Comparison of ENCODE assay signal across 7 cellular contexts in the genomic region with DNA sequence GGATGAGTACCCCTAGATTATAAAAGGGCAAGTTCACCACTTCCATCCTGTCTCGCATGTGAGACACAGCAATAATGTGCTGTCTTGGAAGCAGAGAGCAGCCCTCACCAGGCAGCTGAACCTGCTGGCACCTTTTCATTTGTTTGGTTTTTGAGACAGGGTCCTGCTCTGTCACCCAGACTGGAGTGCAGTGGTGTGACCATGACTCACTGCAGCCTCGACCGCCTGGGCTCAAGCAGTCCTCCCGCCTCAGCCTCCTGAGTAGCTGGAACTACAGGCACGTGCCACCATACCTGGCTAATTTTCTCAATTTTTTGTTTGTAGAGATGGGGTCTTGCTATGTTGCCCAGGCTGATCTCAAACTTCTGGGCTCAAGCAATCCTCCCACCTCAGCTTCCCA. TPM values are rescaled to one million over a fixed set of nuclear protein-coding genes. Genes with fewer than 3 reads are reported as not detected.
A peak's percentile ranks its signal among the peaks of the same experiment; 100 is the strongest.
DNase-seq lines count a peak whose midpoint lies in the region; ATAC-seq, FAIRE-seq and TF ChIP-seq lines count a peak whose summit lies in the region.
"Not testable (repeated sequence)": the region's sequence is repeated elsewhere in the genome, so short reads cannot be mapped to it uniquely, and the experiment has no call there.

No MANE protein-coding gene starts in this region.

- H2AFZ ChIP-seq in PC-3 (ENCODE audit: low read length); astrocyte (ENCODE audit: low read depth, low read length): not testable (repeated sequence)

- H4K20me1 ChIP-seq in PC-3 (ENCODE audit: low read length); astrocyte (ENCODE audit: insufficient read depth, low read length): not testable (repeated sequence)

- not testable (repeated sequence) for H3K27me3 Mint-ChIP-seq in Calu3 (ENCODE audit: unreplicated experiment); astrocyte (ENCODE audit: low read depth, unreplicated experiment)

- H3K36me3 ChIP-seq in PC-3 (ENCODE audit: low read depth, low read length) (peaks cover 18% of the 10 kb centered on the region), left ventricle myocardium inferior (peaks cover 95% of the 10 kb centered on the region), lung (ENCODE audit: control insufficient read depth in 2 of 2, insufficient read depth in 2 of 2, low read length in 2 of 2) (peaks cover 9 to 23% of the 10 kb centered on the region in 2 donors)
- H3K36me3 ChIP-seq in astrocyte (ENCODE audit: insufficient read depth, low read length); skeletal muscle satellite cell (ENCODE audit: insufficient read depth, low read length): not testable (repeated sequence)

- peaks cover 20% of the 10 kb centered on the region for H3K4me1 Mint-ChIP-seq in Calu3 (ENCODE audit: low read depth, unreplicated experiment)
- not testable (repeated sequence) for H3K4me1 Mint-ChIP-seq in astrocyte (ENCODE audit: low read depth, unreplicated experiment)

- not testable (repeated sequence) for H3K4me2 ChIP-seq in PC-3 (ENCODE audit: low read length)
- H3K4me2 ChIP-seq in astrocyte (ENCODE audit: low read length) (peak overlapping the region; percentile 59), skeletal muscle satellite cell (ENCODE audit: low read length) (peak overlapping the region; percentile 52)

- POLR2A ChIA-PET in PC-3 (lab: Charles Lee; ENCODE audit: unreplicated experiment) = not testable (repeated sequence)

- H3F3A ChIP-seq in PC-3 (ENCODE audit: low read length, unreplicated experiment) = not testable (repeated sequence)

- H3K27ac Mint-ChIP-seq in Calu3 (ENCODE audit: unreplicated experiment) (peak overlapping the region; percentile 72), astrocyte (ENCODE audit: unreplicated experiment) (peak overlapping the region; percentile 53)

- WGBS in lung, 2 donors = 91 to 98% methylated on average over 5 of the region's 5 CpGs

- H3K36me3 Mint-ChIP-seq in Calu3 (ENCODE audit: insufficient read depth, unreplicated experiment) = not testable (repeated sequence)
- H3K36me3 Mint-ChIP-seq in astrocyte (ENCODE audit: low read depth, unreplicated experiment) = peaks cover 36% of the 10 kb centered on the region

- H3K27ac ChIP-seq in PC-3 (ENCODE audit: low read length) = peak overlapping the region; percentile 34
- peak overlapping the region; percentile 23 for H3K27ac ChIP-seq in astrocyte (ENCODE audit: low read depth, low read length)
- peak overlapping the region; percentile 90 for H3K27ac ChIP-seq in epithelial cell of prostate
- H3K27ac ChIP-seq in left ventricle myocardium inferior (replicated peaks) = peak overlapping the region; percentile 19
- peak overlapping the region in 1 of 2 donors; percentile 40 for H3K27ac ChIP-seq in lung (ENCODE audit: low read depth in 1 of 2, low read length in 1 of 2)

- not testable (repeated sequence) for BruUV-seq in Calu3 (replicated peaks; lab: Mats Ljungman, UMichigan); PC-3 (replicated peaks; lab: Mats Ljungman, UMichigan)

- H3K9me3 ChIP-seq in PC-3 (ENCODE audit: low read length); astrocyte (ENCODE audit: insufficient read depth, low read depth, low read length); skeletal muscle satellite cell (replicated peaks; ENCODE audit: low read length): not testable (repeated sequence)
- H3K9me3 ChIP-seq in left ventricle myocardium inferior (replicated peaks) = peaks cover 21% of the 10 kb centered on the region
- H3K9me3 ChIP-seq in lung (ENCODE audit: control insufficient read depth in 2 of 2, insufficient read depth in 1 of 2, low read length in 1 of 2) = peaks cover 0 to 18% of the 10 kb centered on the region in 2 donors

- not testable (repeated sequence) for H3K4me3 Mint-ChIP-seq in Calu3 (ENCODE audit: low read depth, unreplicated experiment); astrocyte (ENCODE audit: unreplicated experiment)

- H3K9ac ChIP-seq in PC-3 (ENCODE audit: low read length); astrocyte (ENCODE audit: low read length); skeletal muscle satellite cell (ENCODE audit: low read depth, low read length): not testable (repeated sequence)

- H3K4me1 ChIP-seq in PC-3 (ENCODE audit: insufficient read depth, low read length) (peaks cover 16% of the 10 kb centered on the region), astrocyte (ENCODE audit: insufficient read depth, low read length) (peaks cover 13% of the 10 kb centered on the region), left ventricle myocardium inferior (peaks cover 46% of the 10 kb centered on the region), skeletal muscle satellite cell (ENCODE audit: control insufficient read depth, insufficient read depth, low read length) (peaks cover 14% of the 10 kb centered on the region)
- H3K4me1 ChIP-seq in lung (ENCODE audit: control insufficient read depth in 2 of 2, insufficient read depth in 2 of 2, low read length in 2 of 2) = not testable (repeated sequence)

- H3K79me2 ChIP-seq in PC-3 (ENCODE audit: low read length); astrocyte (ENCODE audit: insufficient read depth, low read length): not testable (repeated sequence)

- not testable (repeated sequence) for DNase-seq in Calu3; PC-3; astrocyte (ENCODE audit: low read depth); epithelial cell of prostate (ENCODE audit: low read depth, low spot score); left ventricle myocardium inferior
- DNase-seq in lung (ENCODE audit: low spot score) = peak; percentile 7

- not testable (repeated sequence) for FAIRE-seq in astrocyte (lab: Jason Lieb, UNC)

- H3K27me3 ChIP-seq in PC-3 (ENCODE audit: low read length); astrocyte (ENCODE audit: insufficient read depth, low read length); left ventricle myocardium inferior (ENCODE audit: low read depth); lung (ENCODE audit: control insufficient read depth, insufficient read depth); skeletal muscle satellite cell (ENCODE audit: control insufficient read depth, insufficient read depth, low read length): not testable (repeated sequence)

- not testable (repeated sequence) for H3K9me3 Mint-ChIP-seq in Calu3 (ENCODE audit: low read depth, unreplicated experiment)
- H3K9me3 Mint-ChIP-seq in astrocyte (ENCODE audit: unreplicated experiment) = peaks cover 12% of the 10 kb centered on the region

- H3K9me2 ChIP-seq in PC-3 (replicated peaks; ENCODE audit: low read length) = not testable (repeated sequence)

- CTCF ChIA-PET in Calu3 (lab: Charles Lee); PC-3 (lab: Charles Lee): not testable (repeated sequence)

- intact Hi-C loops in Calu3 (cut with micrococcal nuclease; ENCODE audit: unreplicated experiment) = loop anchor here (5.0 kb wide), 1 partner anchor 229 kb away; a partner anchor contains a TSS
- intact Hi-C loops in PC-3 (cut with micrococcal nuclease); left ventricle myocardium inferior (cut with micrococcal nuclease): not testable (repeated sequence)

- not testable (repeated sequence) for ATAC-seq in PC-3; lung (ENCODE audit: insufficient read depth, low FRiP score)

- TF ChIP-seq CTCF in Calu3 (IDR thresholded peaks at IDR 0.05; ENCODE audit: unreplicated experiment); PC-3 (conservative IDR thresholded peaks at IDR 0.05; ENCODE audit: low read depth, low read length); astrocyte (IDR thresholded peaks at IDR 0.05; ENCODE audit: insufficient read depth, low read depth, low read length); left ventricle myocardium inferior (IDR thresholded peaks at IDR 0.05; ENCODE audit: borderline replicate concordance); lung (IDR thresholded peaks at IDR 0.05; ENCODE audit: control extremely low read depth, extremely low read depth): not testable (repeated sequence)

- H3K4me3 ChIP-seq in PC-3 (ENCODE audit: low read length); astrocyte (ENCODE audit: insufficient read depth, low read depth, low read length); left ventricle myocardium inferior; lung; skeletal muscle satellite cell (ENCODE audit: low read length): not testable (repeated sequence)

RNA-seq across cellular contexts. Expression of a gene that starts 20.3 kb away (rescaled TPM):
- total RNA-seq in Calu3 (2022) (18.5 and 19.5 TPM in 2 replicates), PC-3 (2014; rRNA removed) (29.1 and 42.7 TPM in 2 replicates), astrocyte (11.1 and 17.5 TPM in 2 replicates), left ventricle myocardium inferior (316 TPM), lung (10 to 100 TPM; 24.6 to 47.3 TPM)
- 10 to 100 TPM in 1 of 2 donors, 1 to 10 TPM in 1; 5.1 to 26.1 TPM for polyA plus RNA-seq in lung
- 2.0 and 3.1 TPM in 2 replicates for total RNA-seq in skeletal muscle satellite cell (2012; rRNA removed)
